ENCODE assay signal across 15 cellular contexts in the genomic region with DNA sequence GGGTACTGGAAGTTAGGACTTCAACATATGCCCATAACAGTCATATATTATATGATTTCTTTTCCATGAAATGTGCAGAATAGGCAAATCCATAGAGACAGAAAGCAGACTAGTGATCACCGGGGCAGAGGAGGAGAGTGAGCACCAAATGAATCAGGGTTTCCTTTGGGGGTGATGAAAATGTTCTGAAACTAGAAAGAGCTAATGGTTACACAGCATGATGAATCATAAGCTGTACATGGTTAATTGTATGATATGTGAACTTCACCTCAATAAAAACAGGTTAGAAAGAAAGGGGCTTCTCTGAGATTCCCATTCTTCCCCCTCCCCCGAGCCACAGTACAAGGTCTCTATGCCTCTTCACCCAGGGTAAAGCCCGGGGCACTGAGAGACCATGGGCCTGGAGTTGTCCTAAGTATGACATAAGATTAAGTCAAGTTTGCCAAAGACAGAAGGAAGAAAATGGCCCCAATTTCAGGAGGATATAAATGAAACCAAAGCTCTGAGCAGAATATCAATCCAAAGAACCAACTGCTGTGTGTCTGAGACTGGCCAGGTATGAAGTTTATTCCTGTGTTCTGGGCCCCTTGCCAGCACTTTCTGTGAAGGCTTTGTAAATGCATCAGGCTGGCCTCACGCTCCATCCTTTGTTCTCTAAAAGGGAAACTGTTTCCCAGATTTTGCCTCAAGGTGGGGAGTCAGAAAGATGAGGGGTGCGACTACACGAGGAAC.
A peak's percentile ranks its signal among the peaks of the same experiment; 100 is the strongest.
DNase-seq lines count a peak whose midpoint lies in the region; ATAC-seq and TF ChIP-seq lines count a peak whose summit lies in the region.
"Had no signal": no experiment of that assay in that cellular context is flagged by ENCODE, and none has a peak within 500 bp of the region (broad histone marks: within the 10 kb centered on the region; RNA-seq: fewer than 3 reads in every experiment).

No MANE protein-coding gene starts in this region.

- POLR2A ChIA-PET in activated CD8-positive, alpha-beta T cell treated with anti-CD3 and anti-CD28 coated beads for 36 hours (lab: Charles Lee) = no interaction called here
- POLR2A ChIA-PET in activated CD8-positive, alpha-beta T cell treated with anti-CD3 and anti-CD28 coated beads, Interleukin-2, amount 10 ng/mL, durations not matched to agents 7 days and 5 days (lab: Charles Lee) = no interaction called here

- no peaks in the 10 kb centered on the region for H3K4me1 ChIP-seq in BE2C
- H3K4me1 ChIP-seq: pancreas, upper lobe of left lung had no signal

- H3K36me3 ChIP-seq in BE2C = no peaks in the 10 kb centered on the region
- H3K36me3 ChIP-seq: pancreas, upper lobe of left lung had no signal

- ATAC-seq in activated CD8-positive, alpha-beta T cell treated with anti-CD3 and anti-CD28 coated beads for 36 hours = peak; percentile 93
- ATAC-seq in activated CD8-positive, alpha-beta T cell treated with anti-CD3 and anti-CD28 coated beads, Interleukin-2, amount 10 ng/mL, durations not matched to agents 7 days and 5 days = no peak
- ATAC-seq: pancreas had no signal

- H3K9me3 ChIP-seq in BE2C = no peaks in the 10 kb centered on the region; the same call in 1 of the 2 replicates
- H3K9me3 ChIP-seq: pancreas, SK-N-SH, upper lobe of left lung had no signal

- H3K27me3 ChIP-seq in BE2C = no peaks in the 10 kb centered on the region
- H3K27me3 ChIP-seq: pancreas, upper lobe of left lung had no signal

- H3K4me3 Mint-ChIP-seq in activated CD8-positive, alpha-beta T cell treated with anti-CD3 and anti-CD28 coated beads for 36 hours = no peak overlapping the region
- no peak overlapping the region for H3K4me3 Mint-ChIP-seq in activated CD8-positive, alpha-beta T cell treated with anti-CD3 and anti-CD28 coated beads, Interleukin-2, amount 10 ng/mL, durations not matched to agents 7 days and 5 days

- H3K4me1 Mint-ChIP-seq in activated CD8-positive, alpha-beta T cell treated with anti-CD3 and anti-CD28 coated beads for 36 hours (ENCODE audit: low read depth) = peaks cover 9% of the 10 kb centered on the region
- no peaks in the 10 kb centered on the region for H3K4me1 Mint-ChIP-seq in activated CD8-positive, alpha-beta T cell treated with anti-CD3 and anti-CD28 coated beads, Interleukin-2, amount 10 ng/mL, durations not matched to agents 7 days and 5 days (ENCODE audit: low read depth)

- no peak overlapping the region for H3K27ac Mint-ChIP-seq in activated CD8-positive, alpha-beta T cell treated with anti-CD3 and anti-CD28 coated beads for 36 hours
- H3K27ac Mint-ChIP-seq in activated CD8-positive, alpha-beta T cell treated with anti-CD3 and anti-CD28 coated beads, Interleukin-2, amount 10 ng/mL, durations not matched to agents 7 days and 5 days = no peak overlapping the region

- CTCF ChIA-PET in activated CD8-positive, alpha-beta T cell treated with anti-CD3 and anti-CD28 coated beads for 36 hours (lab: Charles Lee) = no interaction called here
- CTCF ChIA-PET in activated CD8-positive, alpha-beta T cell treated with anti-CD3 and anti-CD28 coated beads, Interleukin-2, amount 10 ng/mL, durations not matched to agents 7 days and 5 days (lab: Charles Lee) = no interaction called here

- no peak overlapping the region for H3K4me3 ChIP-seq in skeletal muscle cell (ENCODE audit: low read depth, low read length)
- no peak overlapping the region for H3K4me3 ChIP-seq in BE2C (ENCODE audit: low read depth, low read length)
- H3K4me3 ChIP-seq: dorsolateral prefrontal cortex, pancreas, upper lobe of left lung had no signal

- no peaks in the 10 kb centered on the region for H3K9me3 Mint-ChIP-seq in activated CD8-positive, alpha-beta T cell treated with anti-CD3 and anti-CD28 coated beads for 36 hours
- no peaks in the 10 kb centered on the region for H3K9me3 Mint-ChIP-seq in activated CD8-positive, alpha-beta T cell treated with anti-CD3 and anti-CD28 coated beads, Interleukin-2, amount 10 ng/mL, durations not matched to agents 7 days and 5 days (ENCODE audit: insufficient read depth)

- no peak for TF ChIP-seq CTCF in activated CD8-positive, alpha-beta T cell treated with anti-CD3 and anti-CD28 coated beads for 36 hours (IDR thresholded peaks at IDR 0.05)
- no peak for TF ChIP-seq CTCF in BE2C (IDR thresholded peaks at IDR 0.05; ENCODE audit: low read depth, low read length)

- DNase-seq in activated CD8-positive, alpha-beta T cell treated with anti-CD3 and anti-CD28 coated beads for 36 hours = peak; percentile 23
- no peak for DNase-seq in activated CD8-positive, alpha-beta T cell treated with anti-CD3 and anti-CD28 coated beads, Interleukin-2, amount 10 ng/mL, durations not matched to agents 7 days and 5 days
- DNase-seq in HT1080 (ENCODE audit: low read depth) (peak; percentile 60), amniotic epithelial cell (ENCODE audit: low read depth) (peak; percentile 12), skeletal muscle cell (ENCODE audit: low read depth) (peak; percentile 26), BE2C (no peak), NCI-H446 treated with DMSO at 0.1 percent for 48 hours (lab: John Stamatoyannopoulos, UW) (no peak), NCI-H524 (lab: John Stamatoyannopoulos, UW) (no peak)
- DNase-seq: AML-193, DMS53, dorsolateral prefrontal cortex, NCI-H1436, pancreas, SK-N-SH had no signal

- no peaks in the 10 kb centered on the region for H3K36me3 Mint-ChIP-seq in activated CD8-positive, alpha-beta T cell treated with anti-CD3 and anti-CD28 coated beads for 36 hours (ENCODE audit: low read depth)
- no peaks in the 10 kb centered on the region for H3K36me3 Mint-ChIP-seq in activated CD8-positive, alpha-beta T cell treated with anti-CD3 and anti-CD28 coated beads, Interleukin-2, amount 10 ng/mL, durations not matched to agents 7 days and 5 days (ENCODE audit: low read depth)

- peaks cover 9% of the 10 kb centered on the region for H3K27me3 Mint-ChIP-seq in activated CD8-positive, alpha-beta T cell treated with anti-CD3 and anti-CD28 coated beads for 36 hours
- peaks cover 9% of the 10 kb centered on the region for H3K27me3 Mint-ChIP-seq in activated CD8-positive, alpha-beta T cell treated with anti-CD3 and anti-CD28 coated beads, Interleukin-2, amount 10 ng/mL, durations not matched to agents 7 days and 5 days (ENCODE audit: low read depth)

- intact Hi-C loops in activated CD8-positive, alpha-beta T cell treated with anti-CD3 and anti-CD28 coated beads for 36 hours (cut with micrococcal nuclease) = no loop called here

Comparison
In these comparisons a context has a peak if more than half of its experiments do, and no peak if none do; other contexts are left out.
1. DNase-seq: peak in activated CD8-positive, alpha-beta T cell treated with anti-CD3 and anti-CD28 coated beads for 36 hours (single experiment), HT1080 (single experiment), amniotic epithelial cell (single experiment) and skeletal muscle cell (single experiment); none in activated CD8-positive, alpha-beta T cell treated with anti-CD3 and anti-CD28 coated beads, Interleukin-2, amount 10 ng/mL, durations not matched to agents 7 days and 5 days (single experiment), BE2C (single experiment), NCI-H446 treated with DMSO at 0.1 percent for 48 hours (single experiment) and NCI-H524 (0 of 2).